In the genomic region with DNA sequence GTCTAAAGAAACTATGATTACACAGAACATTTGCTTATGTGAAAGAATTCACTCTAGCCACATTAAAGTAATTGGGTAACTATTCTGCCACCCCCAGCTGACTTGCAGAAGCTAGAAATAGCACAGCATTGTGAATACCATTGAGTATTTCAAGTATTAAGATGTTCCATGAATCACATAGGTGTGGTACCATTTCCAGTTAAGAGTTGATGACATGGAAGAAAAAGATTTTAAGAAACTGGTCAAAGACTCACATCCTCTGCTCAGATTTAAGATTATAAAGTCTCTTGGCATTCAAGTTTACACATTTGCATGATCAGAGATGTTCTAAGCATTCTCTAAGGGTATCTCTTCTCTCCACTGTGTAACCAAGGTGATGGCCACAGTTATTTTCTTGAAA, we compare ENCODE assay signal across 2 cellular contexts.
TF ChIP-seq lines count a peak whose summit lies in the region.

No MANE protein-coding gene starts in this region.

TF ChIP-seq in HCT116, 20 proteins besides CTCF, POLR2A, EP300 and RAD21 (continued from another document):
- TF ChIP-seq REST (IDR thresholded peaks at IDR 0.05; ENCODE audit: low read depth) (no peak), ZFX (IDR thresholded peaks at IDR 0.05) (no peak), EZH2phosphoT487 (IDR thresholded peaks at IDR 0.05; ENCODE audit: borderline replicate concordance) (no peak), ELF1 (IDR thresholded peaks at IDR 0.05; ENCODE audit: borderline replicate concordance, low read depth) (no peak), SIN3A (IDR thresholded peaks at IDR 0.05; ENCODE audit: low read depth) (peak; percentile 51; the same call in 1 of the 2 replicates), FOSL1 (IDR thresholded peaks at IDR 0.05; ENCODE audit: low read depth) (peak; percentile 87), SRF (IDR thresholded peaks at IDR 0.05; ENCODE audit: low read depth) (0 out of 2 replicates have a peak, but pooled peaks have one; percentile 13), YY1 (IDR thresholded peaks at IDR 0.05; ENCODE audit: extremely low read depth, insufficient replicate concordance, low read depth, low read length) (peak; percentile 51), EGR1 (IDR thresholded peaks at IDR 0.05; ENCODE audit: low read depth) (peak; percentile 57; the same call in 1 of the 2 replicates), CEBPB (IDR thresholded peaks at IDR 0.05; ENCODE audit: low read depth) (peak; percentile 88), CBX3 (IDR thresholded peaks at IDR 0.05; ENCODE audit: low read depth) (peak; percentile 81), SP1 (IDR thresholded peaks at IDR 0.05; ENCODE audit: low read depth) (peak; percentile 91), EZH2 (IDR thresholded peaks at IDR 0.05) (no peak), JUND (IDR thresholded peaks at IDR 0.05) (peak; percentile 78), TCF7L2 (IDR thresholded peaks at IDR 0.05; ENCODE audit: borderline replicate concordance, extremely low read depth, insufficient read depth, insufficient read length) (no peak)
- TF ChIP-seq, protein P1, sequence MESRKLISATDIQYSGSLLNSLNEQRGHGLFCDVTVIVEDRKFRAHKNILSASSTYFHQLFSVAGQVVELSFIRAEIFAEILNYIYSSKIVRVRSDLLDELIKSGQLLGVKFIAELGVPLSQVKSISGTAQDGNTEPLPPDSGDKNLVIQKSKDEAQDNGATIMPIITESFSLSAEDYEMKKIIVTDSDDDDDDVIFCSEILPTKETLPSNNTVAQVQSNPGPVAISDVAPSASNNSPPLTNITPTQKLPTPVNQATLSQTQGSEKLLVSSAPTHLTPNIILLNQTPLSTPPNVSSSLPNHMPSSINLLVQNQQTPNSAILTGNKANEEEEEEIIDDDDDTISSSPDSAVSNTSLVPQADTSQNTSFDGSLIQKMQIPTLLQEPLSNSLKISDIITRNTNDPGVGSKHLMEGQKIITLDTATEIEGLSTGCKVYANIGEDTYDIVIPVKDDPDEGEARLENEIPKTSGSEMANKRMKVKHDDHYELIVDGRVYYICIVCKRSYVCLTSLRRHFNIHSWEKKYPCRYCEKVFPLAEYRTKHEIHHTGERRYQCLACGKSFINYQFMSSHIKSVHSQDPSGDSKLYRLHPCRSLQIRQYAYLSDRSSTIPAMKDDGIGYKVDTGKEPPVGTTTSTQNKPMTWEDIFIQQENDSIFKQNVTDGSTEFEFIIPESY (IDR thresholded peaks at IDR 0.05; ENCODE audit: extremely low read depth, insufficient replicate concordance, low read length) = no peak
- TF ChIP-seq, protein P2, sequence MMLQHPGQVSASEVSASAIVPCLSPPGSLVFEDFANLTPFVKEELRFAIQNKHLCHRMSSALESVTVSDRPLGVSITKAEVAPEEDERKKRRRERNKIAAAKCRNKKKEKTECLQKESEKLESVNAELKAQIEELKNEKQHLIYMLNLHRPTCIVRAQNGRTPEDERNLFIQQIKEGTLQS (IDR thresholded peaks at IDR 0.05) = peak; percentile 60; the same call in 1 of the 2 replicates
- TF ChIP-seq, protein P3, sequence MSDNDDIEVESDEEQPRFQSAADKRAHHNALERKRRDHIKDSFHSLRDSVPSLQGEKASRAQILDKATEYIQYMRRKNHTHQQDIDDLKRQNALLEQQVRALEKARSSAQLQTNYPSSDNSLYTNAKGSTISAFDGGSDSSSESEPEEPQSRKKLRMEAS (IDR thresholded peaks at IDR 0.05) = no peak

TF ChIP-seq in HepG2, 621 proteins besides CTCF, POLR2A, EP300 and RAD21 (continued from another document):
- TF ChIP-seq, protein P4, sequence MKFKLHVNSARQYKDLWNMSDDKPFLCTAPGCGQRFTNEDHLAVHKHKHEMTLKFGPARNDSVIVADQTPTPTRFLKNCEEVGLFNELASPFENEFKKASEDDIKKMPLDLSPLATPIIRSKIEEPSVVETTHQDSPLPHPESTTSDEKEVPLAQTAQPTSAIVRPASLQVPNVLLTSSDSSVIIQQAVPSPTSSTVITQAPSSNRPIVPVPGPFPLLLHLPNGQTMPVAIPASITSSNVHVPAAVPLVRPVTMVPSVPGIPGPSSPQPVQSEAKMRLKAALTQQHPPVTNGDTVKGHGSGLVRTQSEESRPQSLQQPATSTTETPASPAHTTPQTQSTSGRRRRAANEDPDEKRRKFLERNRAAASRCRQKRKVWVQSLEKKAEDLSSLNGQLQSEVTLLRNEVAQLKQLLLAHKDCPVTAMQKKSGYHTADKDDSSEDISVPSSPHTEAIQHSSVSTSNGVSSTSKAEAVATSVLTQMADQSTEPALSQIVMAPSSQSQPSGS (CRISPR knock-in tag; IDR thresholded peaks at IDR 0.05) = no peak
- TF ChIP-seq ZFP36L2 (CRISPR knock-in tag; IDR thresholded peaks at IDR 0.05) (no peak), RFXAP (CRISPR knock-in tag; IDR thresholded peaks at IDR 0.05; ENCODE audit: borderline replicate concordance) (no peak), ZNF253 (CRISPR knock-in tag; IDR thresholded peaks at IDR 0.05; ENCODE audit: borderline replicate concordance) (no peak), ZSCAN21 (CRISPR knock-in tag; IDR thresholded peaks at IDR 0.05; ENCODE audit: borderline replicate concordance) (no peak), NFATC3 (CRISPR knock-in tag; IDR thresholded peaks at IDR 0.05) (no peak), KLF9 (CRISPR knock-in tag; IDR thresholded peaks at IDR 0.05; ENCODE audit: low read depth) (no peak), ZNF891 (CRISPR knock-in tag; IDR thresholded peaks at IDR 0.05) (no peak)
TF ChIP-seq in HepG2: peak in this region for 0.
